8 cellular contexts compared by ENCODE assay signal in genomic region chr1:43974443-43975248, GRCh38. TPM values are rescaled to one million over a fixed set of nuclear protein-coding genes. Genes with fewer than 3 reads are reported as not detected.
DNase-seq lines count a peak whose midpoint lies in the region; ATAC-seq and TF ChIP-seq lines count a peak whose summit lies in the region.

Gene ATP6V0B, plus strand, starts transcription at chr1:43974960. Its CDS starts 81 bp downstream, at chr1:43975041.

- peak within 1 kb of the TSS; percentile 90 to 99 (median 94) for H3K27ac Mint-ChIP-seq in naive thymus-derived CD4-positive, alpha-beta T cell
- H3K27ac Mint-ChIP-seq in stimulated activated memory B cell treated with anti-CD40 and anti-IgM and Interleukin-4, amounts not matched to agents 10 μg/mL and 1 μg/mL and 100 μg/mL, for 72 hours = peak within 1 kb of the TSS; percentile 95

- POLR2A ChIA-PET in naive thymus-derived CD4-positive, alpha-beta T cell (lab: Charles Lee) = interaction anchor here (0.5 to 3.8 kb wide), 8 partner anchors 11 to 1580 kb away, joined by 3 to 23 read pairs (median 4); partner anchors contain the start of gene IPO13

- CTCF ChIA-PET in naive thymus-derived CD4-positive, alpha-beta T cell (lab: Charles Lee) = interaction anchor here (0.6 to 1.3 kb wide), 3 partner anchors 27 to 65 kb away, joined by 3 to 4 read pairs (median 4); no protein-coding TSS in a partner anchor

- DNase-seq in EH (ENCODE audit: low read depth) (peak; percentile 93), GOT3 (lab: John Stamatoyannopoulos, UW) (peak; percentile 71), LNCaP clone FGC (ENCODE audit: low read depth) (peak; percentile 75), RPMI8226 (peak; percentile 99), fibroblast of gingiva (ENCODE audit: low read depth) (peak; percentile 91)
- DNase-seq in activated T-helper 1 cell treated with anti-CD3 and anti-CD28 coated beads, Interleukin-2, amount 50 U/mL, for 16 hours (ENCODE audit: low read depth in 1 of 2, low spot score in 1 of 2) = peak; percentile 87 to 90
- DNase-seq in naive thymus-derived CD4-positive, alpha-beta T cell = peak; percentile 83 to 98 (median 90)

- H3K9me3 Mint-ChIP-seq in naive thymus-derived CD4-positive, alpha-beta T cell = peaks cover 0 to 1% (median 0%) of the 10 kb centered on the region in 11 donors
- H3K9me3 Mint-ChIP-seq in stimulated activated memory B cell treated with anti-CD40 and anti-IgM and Interleukin-4, amounts not matched to agents 10 μg/mL and 1 μg/mL and 100 μg/mL, for 72 hours = no peaks in the 10 kb centered on the region

- H3K4me3 ChIP-seq in LNCaP clone FGC (ENCODE audit: low read depth, low read length) = peak within 1 kb of the TSS; percentile 98
- peak within 1 kb of the TSS; percentile 93 for H3K4me3 ChIP-seq in naive thymus-derived CD4-positive, alpha-beta T cell (ENCODE audit: low read length)

- intact Hi-C loops in naive thymus-derived CD4-positive, alpha-beta T cell (cut with micrococcal nuclease) = loop anchor here (1.0 to 10.0 kb wide), 14 partner anchors 16 to 1710 kb away; partner anchors contain the start of genes CCDC24 (in 2 of the 2), IPO13 (in 2 of the 2), ST3GAL3 (in 2 of the 2) and C1orf50 (in 1 of the 2)

- peak within 1 kb of the TSS; percentile 88 to 98 (median 94) for H3K4me3 Mint-ChIP-seq in naive thymus-derived CD4-positive, alpha-beta T cell
- peak within 1 kb of the TSS; percentile 92 for H3K4me3 Mint-ChIP-seq in stimulated activated memory B cell treated with anti-CD40 and anti-IgM and Interleukin-4, amounts not matched to agents 10 μg/mL and 1 μg/mL and 100 μg/mL, for 72 hours

- H3K4me1 ChIP-seq in naive thymus-derived CD4-positive, alpha-beta T cell (ENCODE audit: control insufficient read depth in 2 of 2, insufficient read depth in 2 of 2, low read length in 2 of 2) = peaks cover 27 to 29% of the 10 kb centered on the region in 2 donors

- peaks cover 51 to 69% (median 58%) of the 10 kb centered on the region in 7 donors for H3K4me1 Mint-ChIP-seq in naive thymus-derived CD4-positive, alpha-beta T cell
- H3K4me1 Mint-ChIP-seq in stimulated activated memory B cell treated with anti-CD40 and anti-IgM and Interleukin-4, amounts not matched to agents 10 μg/mL and 1 μg/mL and 100 μg/mL, for 72 hours = peaks cover 68% of the 10 kb centered on the region

- H3K36me3 Mint-ChIP-seq in naive thymus-derived CD4-positive, alpha-beta T cell = peaks cover 12 to 24% (median 20%) of the 10 kb centered on the region in 5 donors
- H3K36me3 Mint-ChIP-seq in stimulated activated memory B cell treated with anti-CD40 and anti-IgM and Interleukin-4, amounts not matched to agents 10 μg/mL and 1 μg/mL and 100 μg/mL, for 72 hours = peaks cover 27% of the 10 kb centered on the region

- H3K27me3 ChIP-seq in naive thymus-derived CD4-positive, alpha-beta T cell (ENCODE audit: control insufficient read depth in 2 of 2, insufficient read depth in 2 of 2, low read length in 2 of 2) = no peaks in the 10 kb centered on the region

- peak within 1 kb of the TSS; percentile 91 for H3K27ac ChIP-seq in naive thymus-derived CD4-positive, alpha-beta T cell (ENCODE audit: low read depth, low read length)

- no peaks in the 10 kb centered on the region for H3K9me3 ChIP-seq in naive thymus-derived CD4-positive, alpha-beta T cell (ENCODE audit: control insufficient read depth in 2 of 3, low read length in 3 of 3)

- TF ChIP-seq CTCF in LNCaP clone FGC (IDR thresholded peaks at IDR 0.05; ENCODE audit: control insufficient read depth, extremely low read depth, insufficient read depth) = peak; percentile 22; the same call in 1 of the 2 replicates

- H3K27me3 Mint-ChIP-seq in naive thymus-derived CD4-positive, alpha-beta T cell = peaks cover 0 to 5% (median 0%) of the 10 kb centered on the region in 5 donors
- H3K27me3 Mint-ChIP-seq in stimulated activated memory B cell treated with anti-CD40 and anti-IgM and Interleukin-4, amounts not matched to agents 10 μg/mL and 1 μg/mL and 100 μg/mL, for 72 hours = no peaks in the 10 kb centered on the region

- peaks cover 0 to 42% (median 11%) of the 10 kb centered on the region in 3 experiments for H3K36me3 ChIP-seq in naive thymus-derived CD4-positive, alpha-beta T cell (ENCODE audit: control insufficient read depth in 2 of 3, insufficient read depth in 3 of 3, low read length in 3 of 3)

- ATAC-seq in naive thymus-derived CD4-positive, alpha-beta T cell = peak; percentile 85
- peak; percentile 89 for ATAC-seq in stimulated activated memory B cell treated with anti-CD40 and anti-IgM and Interleukin-4, amounts not matched to agents 10 μg/mL and 1 μg/mL and 100 μg/mL, for 72 hours

RNA-seq across cellular contexts. Expression of gene ATP6V0B, which starts in this region (rescaled TPM):
- total RNA-seq in naive thymus-derived CD4-positive, alpha-beta T cell = 100 to 1,000 TPM in 2 of 5 experiments, 10 to 100 TPM in 3; 47.3 to 152 (median 69.3) TPM
- polyA plus RNA-seq in naive thymus-derived CD4-positive, alpha-beta T cell = 100 to 1,000 TPM; 147 to 166 TPM

Comparison
In these comparisons a context has a peak if more than half of its experiments do, and no peak if none do; other contexts are left out.
1. Peak in every context shown above with its lines: DNase-seq, ATAC-seq, H3K4me3 ChIP-seq and H3K27ac ChIP-seq.